8 cellular contexts compared by ENCODE assay signal in the genomic region with DNA sequence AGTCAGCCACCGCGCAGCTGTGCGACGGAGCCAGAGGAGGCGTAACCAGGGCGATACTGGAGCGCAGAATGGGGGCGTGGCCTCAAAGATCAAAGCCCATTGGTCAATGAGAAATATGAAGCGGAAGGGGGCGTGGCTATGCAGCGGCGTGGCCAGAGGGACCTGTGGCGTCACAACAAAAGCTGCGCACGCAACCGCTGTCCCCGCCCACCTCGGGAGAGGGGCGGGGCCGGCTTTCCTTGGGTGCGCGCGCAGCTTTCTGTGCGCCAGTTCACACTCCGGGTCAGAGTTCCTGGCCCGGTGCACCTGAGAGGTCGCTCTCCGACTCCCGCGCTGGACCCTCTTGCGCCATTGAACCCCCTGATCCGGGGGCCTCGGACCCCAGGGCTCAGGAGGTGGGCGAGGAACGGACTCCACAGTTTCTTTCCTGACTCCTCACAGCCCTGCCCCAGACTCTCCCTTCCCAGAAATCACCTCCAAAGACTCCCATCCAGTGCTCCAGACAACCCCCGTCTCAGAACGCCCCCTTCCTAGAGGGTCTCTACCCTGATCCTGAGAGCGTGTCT. TPM values are rescaled to one million over a fixed set of nuclear protein-coding genes. Genes with fewer than 3 reads are reported as not detected.
DNase-seq lines count a peak whose midpoint lies in the region; ATAC-seq and TF ChIP-seq lines count a peak whose summit lies in the region.

A gene (plus strand): TSS at position 269 of the 566 bp plus-strand sequence.

- TF ChIP-seq CTCF in progenitor cell of endocrine pancreas (IDR thresholded peaks at IDR 0.05; ENCODE audit: unreplicated experiment) (no peak), upper lobe of right lung (IDR thresholded peaks at IDR 0.05) (no peak)

- H3K4me3 ChIP-seq in upper lobe of right lung = peak within 1 kb of the TSS; percentile 90

- peak within 1 kb of the TSS; percentile 86 for H3K27ac ChIP-seq in upper lobe of right lung

- no peaks in the 10 kb centered on the region for H3K9me3 ChIP-seq in T-helper 17 cell (ENCODE audit: control insufficient read depth, low read length, poor library complexity, severe bottlenecking)
- no peaks in the 10 kb centered on the region for H3K9me3 ChIP-seq in upper lobe of right lung

- H3K9me3 Mint-ChIP-seq in progenitor cell of endocrine pancreas (ENCODE audit: low read depth) = no peaks in the 10 kb centered on the region

- H3K4me3 Mint-ChIP-seq in T-helper 17 cell (peak within 1 kb of the TSS; percentile 95), progenitor cell of endocrine pancreas (ENCODE audit: low read depth) (peak within 1 kb of the TSS; percentile 94)

- H3K27me3 ChIP-seq in upper lobe of right lung = no peaks in the 10 kb centered on the region

- peaks cover 23% of the 10 kb centered on the region for H3K36me3 ChIP-seq in upper lobe of right lung

- H3K27ac Mint-ChIP-seq in T-helper 17 cell (peak within 1 kb of the TSS; percentile 99), progenitor cell of endocrine pancreas (peak within 1 kb of the TSS; percentile 96)

- peak; percentile 97 for DNase-seq in NCI-H1694 treated with DMSO at 0.1 percent for 48 hours (lab: John Stamatoyannopoulos, UW)
- DNase-seq in T-helper 17 cell = peak; percentile 99 to 100 (median 99)
- DNase-seq in amniotic stem cell (lab: John Stamatoyannopoulos, UW) = peak; percentile 100
- peak; percentile 100 for DNase-seq in left cardiac atrium
- peak; percentile 99 for DNase-seq in progenitor cell of endocrine pancreas (ENCODE audit: low spot score, unreplicated experiment)
- DNase-seq in upper lobe of right lung = peak; percentile 99

- H3K4me1 Mint-ChIP-seq in T-helper 17 cell = peaks cover 28% of the 10 kb centered on the region
- H3K4me1 Mint-ChIP-seq in progenitor cell of endocrine pancreas (ENCODE audit: low read depth) = peaks cover 15% of the 10 kb centered on the region

- H3K36me3 Mint-ChIP-seq in T-helper 17 cell (ENCODE audit: low read depth) = peaks cover 4% of the 10 kb centered on the region
- peaks cover 7% of the 10 kb centered on the region for H3K36me3 Mint-ChIP-seq in progenitor cell of endocrine pancreas (ENCODE audit: insufficient read depth)

- peaks cover 31% of the 10 kb centered on the region for H3K4me1 ChIP-seq in upper lobe of right lung

- intact Hi-C loops in left cardiac atrium (cut with DNase I) = loop anchor here in 1 of 2 donors (5.0 kb wide), 1 partner anchor 46 kb away; a partner anchor contains a TSS
- intact Hi-C loops in upper lobe of right lung (cut with DNase I) = no loop called here

- ATAC-seq in GM18499 (IDR thresholded peaks at IDR 0.05; ENCODE audit: insufficient read depth, unreplicated experiment) (peak; percentile 92), HG02938 (IDR thresholded peaks at IDR 0.05; ENCODE audit: unreplicated experiment) (peak; percentile 92), T-helper 17 cell (peak; percentile 97), left cardiac atrium (peak; percentile 95 to 98), upper lobe of right lung (peak; percentile 98)

- H3K27me3 Mint-ChIP-seq in T-helper 17 cell (no peaks in the 10 kb centered on the region), progenitor cell of endocrine pancreas (no peaks in the 10 kb centered on the region)

RNA-seq across cellular contexts. Expression of the gene that starts here (rescaled TPM):
- 10 to 100 TPM in 1 of 2 donors, 1 to 10 TPM in 1; 6.1 to 10.3 TPM for total RNA-seq in T-helper 17 cell
- 10 to 100 TPM; 17.2 to 18.4 TPM for total RNA-seq in left cardiac atrium
- 18.8 and 20.7 TPM in 2 replicates for total RNA-seq in progenitor cell of endocrine pancreas
- total RNA-seq in upper lobe of right lung = 18.9 TPM

Comparison
In these comparisons a context has a peak if more than half of its experiments do, and no peak if none do; other contexts are left out.
1. Peak in every context shown above with its lines: DNase-seq, ATAC-seq, H3K4me3 ChIP-seq and H3K27ac ChIP-seq.